ENCODE assay signal across 15 cellular contexts in genomic region chr6:25051083-25051482, GRCh38.
DNase-seq lines count a peak whose midpoint lies in the region; ATAC-seq and TF ChIP-seq lines count a peak whose summit lies in the region.
"Had no signal": no experiment of that assay in that cellular context is flagged by ENCODE, and none has a peak within 500 bp of the region (broad histone marks: within the 10 kb centered on the region; RNA-seq: fewer than 3 reads in every experiment).

No MANE protein-coding gene starts in this region.

- no peak for DNase-seq in CD4-positive, alpha-beta memory T cell
- DNase-seq in activated B cell treated with CpG ODN at 0.5 μM for 24 hours (no peak), memory B cell (ENCODE audit: low spot score in 2 of 2) (no peak), T1000 (lab: John Stamatoyannopoulos, UW) (no peak), G401 (ENCODE audit: low spot score) (no peak)
- DNase-seq: cortex of kidney; NCI-H2081 treated with DMSO at 0.1 percent for 48 hours; sigmoid colon; stimulated activated CD4-positive, alpha-beta T cell treated with anti-CD3 and anti-CD28 coated beads, Interleukin-2, amount 100 ng/mL, for 48 hours; thyroid gland had no signal

- H3K4me1 Mint-ChIP-seq in CD4-positive, alpha-beta memory T cell, result peaks cover 55 to 85% (median 73%) of the 10 kb centered on the region in 4 donors
- peaks cover 98% of the 10 kb centered on the region for H3K4me1 Mint-ChIP-seq in activated B cell treated with CpG ODN at 0.5 μM for 24 hours
- H3K4me1 Mint-ChIP-seq in memory B cell, result peaks cover 63% of the 10 kb centered on the region

- intact Hi-C loops in CD4-positive, alpha-beta memory T cell (cut with micrococcal nuclease), result loop anchor here (2.0 kb wide), 1 partner anchor 14 kb away; no protein-coding TSS in a partner anchor
- intact Hi-C loops in activated B cell treated with CpG ODN at 0.5 μM for 24 hours (cut with micrococcal nuclease), result no loop called here

- POLR2A ChIA-PET in CD4-positive, alpha-beta memory T cell (lab: Charles Lee; ENCODE audit: partially characterized antibody), result interaction anchor here (0.7 to 7.3 kb wide), 3 partner anchors 9 to 24 kb away, joined by 4 to 120 read pairs (median 7); no protein-coding TSS in a partner anchor
- POLR2A ChIA-PET in activated B cell treated with CpG ODN at 0.5 μM for 24 hours (lab: Charles Lee), result interaction anchor here (0.8 to 5.2 kb wide), 5 partner anchors 8 to 23 kb away, joined by 3 to 120 read pairs (median 7); no protein-coding TSS in a partner anchor

- CTCF ChIA-PET in CD4-positive, alpha-beta memory T cell (lab: Charles Lee; ENCODE audit: partially characterized antibody), result interaction anchor here (1.0 to 24.7 kb wide), 4 partner anchors 9 to 20 kb away, joined by 3 to 591 read pairs (median 4); no protein-coding TSS in a partner anchor
- CTCF ChIA-PET in activated B cell treated with CpG ODN at 0.5 μM for 24 hours (lab: Charles Lee), result interaction anchor here (0.7 kb wide), 1 partner anchor 24 kb away, joined by 3 read pairs; no protein-coding TSS in a partner anchor

- H4K20me1 ChIP-seq in BLaER1, result no peaks in the 10 kb centered on the region

- H3K4me3 Mint-ChIP-seq in CD4-positive, alpha-beta memory T cell, result peak overlapping the region in 6 of 8 donors; percentile 67 to 79 (median 72)
- H3K4me3 Mint-ChIP-seq in activated B cell treated with CpG ODN at 0.5 μM for 24 hours (peak overlapping the region; percentile 75), memory B cell (peak overlapping the region; percentile 73)

- H3K36me3 ChIP-seq in BLaER1, result no peaks in the 10 kb centered on the region
- H3K36me3 ChIP-seq in CD4-positive, alpha-beta memory T cell (ENCODE audit: insufficient read depth, low read length), result no peaks in the 10 kb centered on the region
- H3K36me3 ChIP-seq: Peyer's patch, sigmoid colon, thyroid gland had no signal

- H3K9me3 ChIP-seq in BLaER1, result peaks cover 16% of the 10 kb centered on the region; the same call in 1 of the 2 replicates
- no peaks in the 10 kb centered on the region for H3K9me3 ChIP-seq in CD4-positive, alpha-beta memory T cell (ENCODE audit: control insufficient read depth in 1 of 2, low read length in 2 of 2)
- H3K9me3 ChIP-seq: Peyer's patch, sigmoid colon, thyroid gland had no signal

- H3K27ac Mint-ChIP-seq in CD4-positive, alpha-beta memory T cell, result peak overlapping the region; percentile 77 to 95 (median 88)
- H3K27ac Mint-ChIP-seq in activated B cell treated with CpG ODN at 0.5 μM for 24 hours (peak overlapping the region; percentile 96), memory B cell (peak overlapping the region; percentile 86)

- H3K27ac ChIP-seq in BLaER1, result peak overlapping the region; percentile 76
- H3K27ac ChIP-seq in CD4-positive, alpha-beta memory T cell (ENCODE audit: low read depth, low read length), result peak overlapping the region; percentile 52
- H3K27ac ChIP-seq: epithelial cell of prostate, thyroid gland had no signal

- peak overlapping the region; percentile 66 for H3K4me2 ChIP-seq in BLaER1

- H3K9me3 Mint-ChIP-seq in CD4-positive, alpha-beta memory T cell, result peaks cover 0 to 2% (median 0%) of the 10 kb centered on the region in 8 donors
- H3K9me3 Mint-ChIP-seq in activated B cell treated with CpG ODN at 0.5 μM for 24 hours, result no peaks in the 10 kb centered on the region
- H3K9me3 Mint-ChIP-seq in memory B cell, result no peaks in the 10 kb centered on the region

- no peak overlapping the region for H3K4me3 ChIP-seq in BLaER1
- no peak overlapping the region for H3K4me3 ChIP-seq in CD4-positive, alpha-beta memory T cell (ENCODE audit: low read length in 2 of 2)
- H3K4me3 ChIP-seq: Peyer's patch, sigmoid colon, thyroid gland had no signal

- no peaks in the 10 kb centered on the region for H3K27me3 ChIP-seq in BLaER1
- H3K27me3 ChIP-seq in CD4-positive, alpha-beta memory T cell (ENCODE audit: insufficient read depth, low read length), result no peaks in the 10 kb centered on the region
- H3K27me3 ChIP-seq: Peyer's patch, sigmoid colon, thyroid gland had no signal

- no peak for TF ChIP-seq CTCF in activated B cell treated with CpG ODN at 0.5 μM for 24 hours (IDR thresholded peaks at IDR 0.05)

- peaks cover 70% of the 10 kb centered on the region for H3K4me1 ChIP-seq in BLaER1
- peaks cover 68% of the 10 kb centered on the region for H3K4me1 ChIP-seq in CD4-positive, alpha-beta memory T cell (ENCODE audit: insufficient read depth, low read length)
- H3K4me1 ChIP-seq: thyroid gland had no signal

- 0 out of 2 replicates have a peak overlapping the region, but pooled peaks have one; percentile 35 for H3K9ac ChIP-seq in BLaER1

- H3K27me3 Mint-ChIP-seq in CD4-positive, alpha-beta memory T cell, result no peaks in the 10 kb centered on the region
- H3K27me3 Mint-ChIP-seq in activated B cell treated with CpG ODN at 0.5 μM for 24 hours, result no peaks in the 10 kb centered on the region
- no peaks in the 10 kb centered on the region for H3K27me3 Mint-ChIP-seq in memory B cell

- ATAC-seq in activated B cell treated with CpG ODN at 0.5 μM for 24 hours (ENCODE audit: low read depth) (no peak), memory B cell (ENCODE audit: low read depth) (no peak), HG02571 (IDR thresholded peaks at IDR 0.05; ENCODE audit: unreplicated experiment) (no peak)
- ATAC-seq: left lobe of liver had no signal

- in situ Hi-C loops in G401 (cut with HindIII; ENCODE audit: low sequenced_read_pairs), result no loop called here

- no peaks in the 10 kb centered on the region for H3K36me3 Mint-ChIP-seq in CD4-positive, alpha-beta memory T cell
- H3K36me3 Mint-ChIP-seq in activated B cell treated with CpG ODN at 0.5 μM for 24 hours (ENCODE audit: low read depth), result no peaks in the 10 kb centered on the region
- H3K36me3 Mint-ChIP-seq in memory B cell, result no peaks in the 10 kb centered on the region
